ENCODE assay signal across 1 cellular context in the genomic region with DNA sequence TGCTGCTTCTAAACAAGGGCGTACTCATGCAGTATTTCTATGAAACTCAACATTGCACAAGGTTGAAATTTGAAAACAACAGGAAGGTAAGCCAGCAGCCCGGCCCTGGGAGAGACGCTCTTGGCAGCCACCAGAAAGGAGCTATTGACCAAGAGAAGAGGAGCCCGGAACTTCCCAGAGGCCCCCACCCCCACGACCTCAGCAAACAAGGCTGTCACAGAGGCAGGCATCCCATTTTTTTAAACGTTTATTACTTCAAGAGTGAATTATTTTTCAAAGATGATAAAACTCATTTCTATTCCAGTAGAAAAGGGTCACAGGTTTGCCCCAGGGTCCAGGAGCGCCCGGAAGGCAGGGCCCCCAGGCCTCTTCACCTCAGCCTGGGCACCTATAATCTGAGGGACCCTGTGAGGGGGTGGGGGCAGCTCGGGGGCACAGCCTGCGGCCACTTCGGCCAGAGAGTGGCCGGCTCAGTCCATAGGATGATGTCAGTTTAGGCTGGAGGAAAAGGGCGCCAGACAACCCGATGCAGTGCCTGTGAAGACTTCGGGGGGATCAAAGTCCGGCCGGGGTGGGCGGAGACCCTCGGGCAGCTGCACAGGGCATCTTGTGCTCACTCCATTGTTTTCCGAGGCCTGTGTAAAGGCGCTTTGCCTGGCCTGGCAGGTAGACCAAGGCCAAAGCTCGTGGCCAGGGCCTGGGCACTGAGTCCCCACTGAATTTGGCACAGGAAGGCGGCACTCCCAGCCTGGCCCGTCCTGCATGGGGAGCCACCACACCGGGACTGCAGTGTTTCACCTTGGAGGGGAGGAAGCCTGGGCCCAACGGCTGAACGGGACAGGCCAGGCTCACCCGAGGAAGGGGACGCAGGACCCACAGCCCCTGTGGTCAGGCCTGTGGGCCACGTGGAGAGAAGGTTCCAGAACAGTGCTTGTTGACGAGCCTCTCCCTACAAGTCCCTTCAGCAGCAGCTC.
TF ChIP-seq lines count a peak whose summit lies in the region.

No MANE protein-coding gene starts in this region.

TF ChIP-seq in HepG2, 621 proteins besides CTCF, POLR2A, EP300 and RAD21 (continued from another document and continues in another):
- TF ChIP-seq, protein P1, sequence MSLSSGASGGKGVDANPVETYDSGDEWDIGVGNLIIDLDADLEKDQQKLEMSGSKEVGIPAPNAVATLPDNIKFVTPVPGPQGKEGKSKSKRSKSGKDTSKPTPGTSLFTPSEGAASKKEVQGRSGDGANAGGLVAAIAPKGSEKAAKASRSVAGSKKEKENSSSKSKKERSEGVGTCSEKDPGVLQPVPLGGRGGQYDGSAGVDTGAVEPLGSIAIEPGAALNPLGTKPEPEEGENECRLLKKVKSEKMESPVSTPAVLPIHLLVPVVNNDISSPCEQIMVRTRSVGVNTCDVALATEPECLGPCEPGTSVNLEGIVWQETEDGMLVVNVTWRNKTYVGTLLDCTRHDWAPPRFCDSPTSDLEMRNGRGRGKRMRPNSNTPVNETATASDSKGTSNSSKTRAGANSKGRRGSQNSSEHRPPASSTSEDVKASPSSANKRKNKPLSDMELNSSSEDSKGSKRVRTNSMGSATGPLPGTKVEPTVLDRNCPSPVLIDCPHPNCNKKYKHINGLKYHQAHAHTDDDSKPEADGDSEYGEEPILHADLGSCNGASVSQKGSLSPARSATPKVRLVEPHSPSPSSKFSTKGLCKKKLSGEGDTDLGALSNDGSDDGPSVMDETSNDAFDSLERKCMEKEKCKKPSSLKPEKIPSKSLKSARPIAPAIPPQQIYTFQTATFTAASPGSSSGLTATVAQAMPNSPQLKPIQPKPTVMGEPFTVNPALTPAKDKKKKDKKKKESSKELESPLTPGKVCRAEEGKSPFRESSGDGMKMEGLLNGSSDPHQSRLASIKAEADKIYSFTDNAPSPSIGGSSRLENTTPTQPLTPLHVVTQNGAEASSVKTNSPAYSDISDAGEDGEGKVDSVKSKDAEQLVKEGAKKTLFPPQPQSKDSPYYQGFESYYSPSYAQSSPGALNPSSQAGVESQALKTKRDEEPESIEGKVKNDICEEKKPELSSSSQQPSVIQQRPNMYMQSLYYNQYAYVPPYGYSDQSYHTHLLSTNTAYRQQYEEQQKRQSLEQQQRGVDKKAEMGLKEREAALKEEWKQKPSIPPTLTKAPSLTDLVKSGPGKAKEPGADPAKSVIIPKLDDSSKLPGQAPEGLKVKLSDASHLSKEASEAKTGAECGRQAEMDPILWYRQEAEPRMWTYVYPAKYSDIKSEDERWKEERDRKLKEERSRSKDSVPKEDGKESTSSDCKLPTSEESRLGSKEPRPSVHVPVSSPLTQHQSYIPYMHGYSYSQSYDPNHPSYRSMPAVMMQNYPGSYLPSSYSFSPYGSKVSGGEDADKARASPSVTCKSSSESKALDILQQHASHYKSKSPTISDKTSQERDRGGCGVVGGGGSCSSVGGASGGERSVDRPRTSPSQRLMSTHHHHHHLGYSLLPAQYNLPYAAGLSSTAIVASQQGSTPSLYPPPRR (CRISPR knock-in tag; IDR thresholded peaks at IDR 0.05; ENCODE audit: borderline replicate concordance): peak; percentile 29; the same call in 1 of the 2 replicates
- TF ChIP-seq SOX5 (CRISPR knock-in tag; IDR thresholded peaks at IDR 0.05; ENCODE audit: borderline replicate concordance) (peak; percentile 90), ZFP41 (CRISPR knock-in tag; IDR thresholded peaks at IDR 0.05; ENCODE audit: borderline replicate concordance) (no peak), KAT2B (IDR thresholded peaks at IDR 0.05; ENCODE audit: borderline replicate concordance, low read depth, low read length) (no peak), ZNF33A (CRISPR knock-in tag; IDR thresholded peaks at IDR 0.05; ENCODE audit: borderline replicate concordance) (no peak), RBFOX2 (IDR thresholded peaks at IDR 0.05; ENCODE audit: low read depth, low read length) (peak; percentile 61), SRSF9 (IDR thresholded peaks at IDR 0.05; ENCODE audit: borderline replicate concordance, insufficient read depth, low read depth, low read length, poor library complexity, severe bottlenecking) (no peak), HOXA9 (CRISPR knock-in tag; IDR thresholded peaks at IDR 0.05; ENCODE audit: borderline replicate concordance) (no peak), KLF11 (CRISPR knock-in tag; IDR thresholded peaks at IDR 0.05) (no peak), ISL2 (CRISPR knock-in tag; IDR thresholded peaks at IDR 0.05) (0 out of 2 replicates have a peak, but pooled peaks have one; percentile 7), MED13 (CRISPR knock-in tag; IDR thresholded peaks at IDR 0.05) (no peak), GFI1 (CRISPR knock-in tag; IDR thresholded peaks at IDR 0.05; ENCODE audit: borderline replicate concordance) (0 out of 2 replicates have a peak, but pooled peaks have one; percentile 48), ZNF607 (CRISPR knock-in tag; IDR thresholded peaks at IDR 0.05; ENCODE audit: borderline replicate concordance) (0 out of 2 replicates have a peak, but pooled peaks have one; percentile 17), FOXJ3 (CRISPR knock-in tag; IDR thresholded peaks at IDR 0.05; ENCODE audit: borderline replicate concordance) (no peak), ZFAT (CRISPR knock-in tag; conservative IDR thresholded peaks at IDR 0.05) (no peak), NKX3-1 (CRISPR knock-in tag; IDR thresholded peaks at IDR 0.05) (no peak), XRCC5 (optimal IDR thresholded peaks at IDR 0.05; ENCODE audit: low read length) (no peak)
- TF ChIP-seq, protein P2, sequence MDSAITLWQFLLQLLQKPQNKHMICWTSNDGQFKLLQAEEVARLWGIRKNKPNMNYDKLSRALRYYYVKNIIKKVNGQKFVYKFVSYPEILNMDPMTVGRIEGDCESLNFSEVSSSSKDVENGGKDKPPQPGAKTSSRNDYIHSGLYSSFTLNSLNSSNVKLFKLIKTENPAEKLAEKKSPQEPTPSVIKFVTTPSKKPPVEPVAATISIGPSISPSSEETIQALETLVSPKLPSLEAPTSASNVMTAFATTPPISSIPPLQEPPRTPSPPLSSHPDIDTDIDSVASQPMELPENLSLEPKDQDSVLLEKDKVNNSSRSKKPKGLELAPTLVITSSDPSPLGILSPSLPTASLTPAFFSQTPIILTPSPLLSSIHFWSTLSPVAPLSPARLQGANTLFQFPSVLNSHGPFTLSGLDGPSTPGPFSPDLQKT (CRISPR knock-in tag; IDR thresholded peaks at IDR 0.05; ENCODE audit: borderline replicate concordance): no peak
- TF ChIP-seq, protein P3, sequence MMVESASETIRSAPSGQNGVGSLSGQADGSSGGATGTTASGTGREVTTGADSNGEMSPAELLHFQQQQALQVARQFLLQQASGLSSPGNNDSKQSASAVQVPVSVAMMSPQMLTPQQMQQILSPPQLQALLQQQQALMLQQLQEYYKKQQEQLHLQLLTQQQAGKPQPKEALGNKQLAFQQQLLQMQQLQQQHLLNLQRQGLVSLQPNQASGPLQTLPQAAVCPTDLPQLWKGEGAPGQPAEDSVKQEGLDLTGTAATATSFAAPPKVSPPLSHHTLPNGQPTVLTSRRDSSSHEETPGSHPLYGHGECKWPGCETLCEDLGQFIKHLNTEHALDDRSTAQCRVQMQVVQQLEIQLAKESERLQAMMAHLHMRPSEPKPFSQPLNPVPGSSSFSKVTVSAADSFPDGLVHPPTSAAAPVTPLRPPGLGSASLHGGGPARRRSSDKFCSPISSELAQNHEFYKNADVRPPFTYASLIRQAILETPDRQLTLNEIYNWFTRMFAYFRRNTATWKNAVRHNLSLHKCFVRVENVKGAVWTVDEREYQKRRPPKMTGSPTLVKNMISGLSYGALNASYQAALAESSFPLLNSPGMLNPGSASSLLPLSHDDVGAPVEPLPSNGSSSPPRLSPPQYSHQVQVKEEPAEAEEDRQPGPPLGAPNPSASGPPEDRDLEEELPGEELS (CRISPR knock-in tag; IDR thresholded peaks at IDR 0.05): 0 out of 2 replicates have a peak, but pooled peaks have one; percentile 15
- TF ChIP-seq, protein P4, sequence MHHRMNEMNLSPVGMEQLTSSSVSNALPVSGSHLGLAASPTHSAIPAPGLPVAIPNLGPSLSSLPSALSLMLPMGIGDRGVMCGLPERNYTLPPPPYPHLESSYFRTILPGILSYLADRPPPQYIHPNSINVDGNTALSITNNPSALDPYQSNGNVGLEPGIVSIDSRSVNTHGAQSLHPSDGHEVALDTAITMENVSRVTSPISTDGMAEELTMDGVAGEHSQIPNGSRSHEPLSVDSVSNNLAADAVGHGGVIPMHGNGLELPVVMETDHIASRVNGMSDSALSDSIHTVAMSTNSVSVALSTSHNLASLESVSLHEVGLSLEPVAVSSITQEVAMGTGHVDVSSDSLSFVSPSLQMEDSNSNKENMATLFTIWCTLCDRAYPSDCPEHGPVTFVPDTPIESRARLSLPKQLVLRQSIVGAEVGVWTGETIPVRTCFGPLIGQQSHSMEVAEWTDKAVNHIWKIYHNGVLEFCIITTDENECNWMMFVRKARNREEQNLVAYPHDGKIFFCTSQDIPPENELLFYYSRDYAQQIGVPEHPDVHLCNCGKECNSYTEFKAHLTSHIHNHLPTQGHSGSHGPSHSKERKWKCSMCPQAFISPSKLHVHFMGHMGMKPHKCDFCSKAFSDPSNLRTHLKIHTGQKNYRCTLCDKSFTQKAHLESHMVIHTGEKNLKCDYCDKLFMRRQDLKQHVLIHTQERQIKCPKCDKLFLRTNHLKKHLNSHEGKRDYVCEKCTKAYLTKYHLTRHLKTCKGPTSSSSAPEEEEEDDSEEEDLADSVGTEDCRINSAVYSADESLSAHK (CRISPR knock-in tag; IDR thresholded peaks at IDR 0.05; ENCODE audit: borderline replicate concordance): no peak
- TF ChIP-seq, protein P5, sequence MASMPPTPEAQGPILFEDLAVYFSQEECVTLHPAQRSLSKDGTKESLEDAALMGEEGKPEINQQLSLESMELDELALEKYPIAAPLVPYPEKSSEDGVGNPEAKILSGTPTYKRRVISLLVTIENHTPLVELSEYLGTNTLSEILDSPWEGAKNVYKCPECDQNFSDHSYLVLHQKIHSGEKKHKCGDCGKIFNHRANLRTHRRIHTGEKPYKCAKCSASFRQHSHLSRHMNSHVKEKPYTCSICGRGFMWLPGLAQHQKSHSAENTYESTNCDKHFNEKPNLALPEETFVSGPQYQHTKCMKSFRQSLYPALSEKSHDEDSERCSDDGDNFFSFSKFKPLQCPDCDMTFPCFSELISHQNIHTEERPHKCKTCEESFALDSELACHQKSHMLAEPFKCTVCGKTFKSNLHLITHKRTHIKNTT (CRISPR knock-in tag; IDR thresholded peaks at IDR 0.05): no peak
- TF ChIP-seq, protein P6, sequence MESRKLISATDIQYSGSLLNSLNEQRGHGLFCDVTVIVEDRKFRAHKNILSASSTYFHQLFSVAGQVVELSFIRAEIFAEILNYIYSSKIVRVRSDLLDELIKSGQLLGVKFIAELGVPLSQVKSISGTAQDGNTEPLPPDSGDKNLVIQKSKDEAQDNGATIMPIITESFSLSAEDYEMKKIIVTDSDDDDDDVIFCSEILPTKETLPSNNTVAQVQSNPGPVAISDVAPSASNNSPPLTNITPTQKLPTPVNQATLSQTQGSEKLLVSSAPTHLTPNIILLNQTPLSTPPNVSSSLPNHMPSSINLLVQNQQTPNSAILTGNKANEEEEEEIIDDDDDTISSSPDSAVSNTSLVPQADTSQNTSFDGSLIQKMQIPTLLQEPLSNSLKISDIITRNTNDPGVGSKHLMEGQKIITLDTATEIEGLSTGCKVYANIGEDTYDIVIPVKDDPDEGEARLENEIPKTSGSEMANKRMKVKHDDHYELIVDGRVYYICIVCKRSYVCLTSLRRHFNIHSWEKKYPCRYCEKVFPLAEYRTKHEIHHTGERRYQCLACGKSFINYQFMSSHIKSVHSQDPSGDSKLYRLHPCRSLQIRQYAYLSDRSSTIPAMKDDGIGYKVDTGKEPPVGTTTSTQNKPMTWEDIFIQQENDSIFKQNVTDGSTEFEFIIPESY (CRISPR knock-in tag; IDR thresholded peaks at IDR 0.05): 0 out of 2 replicates have a peak, but pooled peaks have one; percentile 8
- TF ChIP-seq, protein P7, sequence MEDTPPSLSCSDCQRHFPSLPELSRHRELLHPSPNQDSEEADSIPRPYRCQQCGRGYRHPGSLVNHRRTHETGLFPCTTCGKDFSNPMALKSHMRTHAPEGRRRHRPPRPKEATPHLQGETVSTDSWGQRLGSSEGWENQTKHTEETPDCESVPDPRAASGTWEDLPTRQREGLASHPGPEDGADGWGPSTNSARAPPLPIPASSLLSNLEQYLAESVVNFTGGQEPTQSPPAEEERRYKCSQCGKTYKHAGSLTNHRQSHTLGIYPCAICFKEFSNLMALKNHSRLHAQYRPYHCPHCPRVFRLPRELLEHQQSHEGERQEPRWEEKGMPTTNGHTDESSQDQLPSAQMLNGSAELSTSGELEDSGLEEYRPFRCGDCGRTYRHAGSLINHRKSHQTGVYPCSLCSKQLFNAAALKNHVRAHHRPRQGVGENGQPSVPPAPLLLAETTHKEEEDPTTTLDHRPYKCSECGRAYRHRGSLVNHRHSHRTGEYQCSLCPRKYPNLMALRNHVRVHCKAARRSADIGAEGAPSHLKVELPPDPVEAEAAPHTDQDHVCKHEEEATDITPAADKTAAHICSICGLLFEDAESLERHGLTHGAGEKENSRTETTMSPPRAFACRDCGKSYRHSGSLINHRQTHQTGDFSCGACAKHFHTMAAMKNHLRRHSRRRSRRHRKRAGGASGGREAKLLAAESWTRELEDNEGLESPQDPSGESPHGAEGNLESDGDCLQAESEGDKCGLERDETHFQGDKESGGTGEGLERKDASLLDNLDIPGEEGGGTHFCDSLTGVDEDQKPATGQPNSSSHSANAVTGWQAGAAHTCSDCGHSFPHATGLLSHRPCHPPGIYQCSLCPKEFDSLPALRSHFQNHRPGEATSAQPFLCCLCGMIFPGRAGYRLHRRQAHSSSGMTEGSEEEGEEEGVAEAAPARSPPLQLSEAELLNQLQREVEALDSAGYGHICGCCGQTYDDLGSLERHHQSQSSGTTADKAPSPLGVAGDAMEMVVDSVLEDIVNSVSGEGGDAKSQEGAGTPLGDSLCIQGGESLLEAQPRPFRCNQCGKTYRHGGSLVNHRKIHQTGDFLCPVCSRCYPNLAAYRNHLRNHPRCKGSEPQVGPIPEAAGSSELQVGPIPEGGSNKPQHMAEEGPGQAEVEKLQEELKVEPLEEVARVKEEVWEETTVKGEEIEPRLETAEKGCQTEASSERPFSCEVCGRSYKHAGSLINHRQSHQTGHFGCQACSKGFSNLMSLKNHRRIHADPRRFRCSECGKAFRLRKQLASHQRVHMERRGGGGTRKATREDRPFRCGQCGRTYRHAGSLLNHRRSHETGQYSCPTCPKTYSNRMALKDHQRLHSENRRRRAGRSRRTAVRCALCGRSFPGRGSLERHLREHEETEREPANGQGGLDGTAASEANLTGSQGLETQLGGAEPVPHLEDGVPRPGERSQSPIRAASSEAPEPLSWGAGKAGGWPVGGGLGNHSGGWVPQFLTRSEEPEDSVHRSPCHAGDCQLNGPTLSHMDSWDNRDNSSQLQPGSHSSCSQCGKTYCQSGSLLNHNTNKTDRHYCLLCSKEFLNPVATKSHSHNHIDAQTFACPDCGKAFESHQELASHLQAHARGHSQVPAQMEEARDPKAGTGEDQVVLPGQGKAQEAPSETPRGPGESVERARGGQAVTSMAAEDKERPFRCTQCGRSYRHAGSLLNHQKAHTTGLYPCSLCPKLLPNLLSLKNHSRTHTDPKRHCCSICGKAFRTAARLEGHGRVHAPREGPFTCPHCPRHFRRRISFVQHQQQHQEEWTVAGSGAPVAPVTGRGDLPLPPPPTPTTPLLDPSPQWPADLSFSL (CRISPR knock-in tag; IDR thresholded peaks at IDR 0.05): no peak
